Comparison of ENCODE assay signal across 8 cellular contexts in genomic region chr13:31431722-31432137, GRCh38.
DNase-seq lines count a peak whose midpoint lies in the region; ATAC-seq and TF ChIP-seq lines count a peak whose summit lies in the region.

No MANE protein-coding gene starts in this region.

- H3K36me3 ChIP-seq in BJ (ENCODE audit: control insufficient read depth, insufficient read depth, low read length) (no peaks in the 10 kb centered on the region), Loucy (ENCODE audit: insufficient read depth, low read length) (no peaks in the 10 kb centered on the region), mesenchymal stem cell (ENCODE audit: control insufficient read depth in 1 of 2, insufficient read depth in 2 of 2, low read depth in 1 of 2, low read length in 2 of 2) (no peaks in the 10 kb centered on the region)

- H3K9me3 Mint-ChIP-seq in WTC11, result no peaks in the 10 kb centered on the region

- no peak overlapping the region for H4K91ac ChIP-seq in mesenchymal stem cell (ENCODE audit: low read length)

- H3K27ac Mint-ChIP-seq in WTC11, result no peak overlapping the region

- no peak overlapping the region for H3K27ac ChIP-seq in mesenchymal stem cell (ENCODE audit: low read length, poor library complexity, severe bottlenecking)

- H3K79me1 ChIP-seq in mesenchymal stem cell (replicated peaks; ENCODE audit: low read length, poor library complexity, severe bottlenecking), result no peaks in the 10 kb centered on the region

- ATAC-seq in GM18909 (IDR thresholded peaks at IDR 0.05; ENCODE audit: poor library complexity, unreplicated experiment) (peak; percentile 61), WTC11 (peak; percentile 58), HG03521 (IDR thresholded peaks at IDR 0.05; ENCODE audit: unreplicated experiment) (no peak)

- no peak overlapping the region for H2BK5ac ChIP-seq in mesenchymal stem cell (ENCODE audit: low read depth, low read length, poor library complexity, severe bottlenecking)

- no peak overlapping the region for H2AFZ ChIP-seq in Loucy (ENCODE audit: low read length)
- no peak overlapping the region for H2AFZ ChIP-seq in mesenchymal stem cell (ENCODE audit: low read depth, low read length)

- DNase-seq in BJ (ENCODE audit: low read depth) (no peak), WTC11 (ENCODE audit: low spot score) (peak; percentile 79), dermis microvascular lymphatic vessel endothelial cell (ENCODE audit: low read depth in 2 of 2) (peak; percentile 9 to 43), mesenchymal stem cell (peak; percentile 34), stromal cell of bone marrow (ENCODE audit: low read depth) (peak; percentile 41)

- H3K27me3 Mint-ChIP-seq in WTC11 (ENCODE audit: low read depth), result no peaks in the 10 kb centered on the region

- H3F3A ChIP-seq in Loucy (ENCODE audit: low read depth), result no peaks in the 10 kb centered on the region

- no peak overlapping the region for H2AK5ac ChIP-seq in mesenchymal stem cell (ENCODE audit: low read length, severe bottlenecking)

- H3K9me3 ChIP-seq in Loucy (ENCODE audit: insufficient read depth, low read depth, low read length), result no peaks in the 10 kb centered on the region
- H3K9me3 ChIP-seq in mesenchymal stem cell (ENCODE audit: control insufficient read depth, low read length), result no peaks in the 10 kb centered on the region

- no peaks in the 10 kb centered on the region for H3K36me3 Mint-ChIP-seq in WTC11

- H3K4me1 ChIP-seq in Loucy (ENCODE audit: insufficient read depth, low read length, poor library complexity, severe bottlenecking) (no peaks in the 10 kb centered on the region), mesenchymal stem cell (ENCODE audit: control insufficient read depth, insufficient read depth, low read depth, low read length) (no peaks in the 10 kb centered on the region)

- CTCF ChIA-PET in BJ (lab: Yijun Ruan, JAX) (interaction anchor here (0.7 to 1.5 kb wide), 16 partner anchors 11 to 370 kb away, joined by 3 to 21 read pairs (median 4); no protein-coding TSS in a partner anchor), WTC11 (lab: Charles Lee) (interaction anchor here (0.5 to 1.4 kb wide), 17 partner anchors 9 to 1948 kb away, joined by 3 to 12 read pairs (median 3); no protein-coding TSS in a partner anchor)

- H4K20me1 ChIP-seq in Loucy (ENCODE audit: insufficient read depth, low read length, poor library complexity, severe bottlenecking), result no peaks in the 10 kb centered on the region

- H3K4me3 Mint-ChIP-seq in WTC11, result no peak overlapping the region

- H3K9ac ChIP-seq in Loucy (ENCODE audit: low read depth, low read length, poor library complexity, severe bottlenecking) (no peak overlapping the region), mesenchymal stem cell (ENCODE audit: low read length) (peak overlapping the region; percentile 85)

- H3K4ac ChIP-seq in mesenchymal stem cell (ENCODE audit: low read depth in 1 of 2, low read length in 2 of 2), result no peak overlapping the region

- POLR2A ChIA-PET in BJ (lab: Charles Lee), result no interaction called here
- POLR2A ChIA-PET in WTC11 (lab: Charles Lee), result no interaction called here

- H4K8ac ChIP-seq in mesenchymal stem cell (ENCODE audit: low read length), result no peak overlapping the region

- no peak overlapping the region for H2BK15ac ChIP-seq in mesenchymal stem cell (ENCODE audit: low read depth, poor library complexity, severe bottlenecking)

- TF ChIP-seq CTCF in BJ (IDR thresholded peaks at IDR 0.05; ENCODE audit: insufficient read depth, low read depth, low read length), result peak; percentile 83
- peak; percentile 71 for TF ChIP-seq CTCF in Loucy (conservative IDR thresholded peaks at IDR 0.05; ENCODE audit: low read length)
- peak; percentile 92 for TF ChIP-seq CTCF in WTC11 (IDR thresholded peaks at IDR 0.05)

- H3K23ac ChIP-seq in mesenchymal stem cell (ENCODE audit: low read length in 2 of 2), result no peak overlapping the region

- no peaks in the 10 kb centered on the region for H3K27me3 ChIP-seq in BJ (ENCODE audit: control insufficient read depth, insufficient read depth, low read length)
- no peaks in the 10 kb centered on the region for H3K27me3 ChIP-seq in Loucy (ENCODE audit: insufficient read depth, low read length, poor library complexity, severe bottlenecking)
- peaks cover 0 to 9% of the 10 kb centered on the region in 2 experiments for H3K27me3 ChIP-seq in mesenchymal stem cell (ENCODE audit: control insufficient read depth in 1 of 2, insufficient read depth in 1 of 2, low read length in 2 of 2)

- 0 out of 2 replicates have a peak, but pooled peaks cover 4% of the 10 kb centered on the region for H3K4me1 Mint-ChIP-seq in WTC11

- H2BK12ac ChIP-seq in mesenchymal stem cell (ENCODE audit: low read length in 2 of 2), result no peak overlapping the region

- H3K18ac ChIP-seq in mesenchymal stem cell (ENCODE audit: low read depth in 1 of 2, low read length in 2 of 2), result no peak overlapping the region

- H3K9me2 ChIP-seq in Loucy (replicated peaks; ENCODE audit: low read depth, low read length), result no peaks in the 10 kb centered on the region

- no peak overlapping the region for H3K4me2 ChIP-seq in Loucy (ENCODE audit: low read depth, low read length, poor library complexity, severe bottlenecking)
- no peak overlapping the region for H3K4me2 ChIP-seq in mesenchymal stem cell (ENCODE audit: low read length, poor library complexity, severe bottlenecking)

- 58% methylated on average over 4 of the region's 4 CpGs for WGBS in mesenchymal stem cell

- no peaks in the 10 kb centered on the region for H3K79me2 ChIP-seq in Loucy (ENCODE audit: insufficient read depth, low read length)

- H3K14ac ChIP-seq in mesenchymal stem cell (ENCODE audit: low read length in 2 of 2), result no peak overlapping the region

- no peak overlapping the region for H3K4me3 ChIP-seq in BJ (ENCODE audit: low read depth, low read length)
- H3K4me3 ChIP-seq in Loucy (ENCODE audit: low read length, poor library complexity, severe bottlenecking), result no peak overlapping the region
- no peak overlapping the region for H3K4me3 ChIP-seq in mesenchymal stem cell (ENCODE audit: insufficient read depth in 1 of 2, low read depth in 1 of 2, low read length in 2 of 2)

- no peak overlapping the region for H2BK120ac ChIP-seq in mesenchymal stem cell (ENCODE audit: low read depth, low read length)

TF ChIP-seq in WTC11, 78 proteins besides CTCF, POLR2A, EP300 and RAD21:
- TF ChIP-seq ZNF263 (CRISPR knock-in tag; IDR thresholded peaks at IDR 0.05; ENCODE audit: low read depth) (no peak), EMX1 (CRISPR knock-in tag; IDR thresholded peaks at IDR 0.05) (no peak), OVOL2 (CRISPR knock-in tag; IDR thresholded peaks at IDR 0.05; ENCODE audit: borderline replicate concordance) (no peak), TP53 (CRISPR knock-in tag; IDR thresholded peaks at IDR 0.05) (no peak), CREB1 (CRISPR knock-in tag; IDR thresholded peaks at IDR 0.05) (no peak), GTF2I (CRISPR knock-in tag; conservative IDR thresholded peaks at IDR 0.05) (0 out of 2 replicates have a peak, but pooled peaks have one; percentile 6), ATF2 (CRISPR knock-in tag; IDR thresholded peaks at IDR 0.05; ENCODE audit: borderline replicate concordance, low read depth) (no peak), JAZF1 (CRISPR knock-in tag; IDR thresholded peaks at IDR 0.05) (no peak)
TF ChIP-seq in WTC11: peak in this region for 1.
